ENCODE assay signal across 14 cellular contexts in the genomic region with DNA sequence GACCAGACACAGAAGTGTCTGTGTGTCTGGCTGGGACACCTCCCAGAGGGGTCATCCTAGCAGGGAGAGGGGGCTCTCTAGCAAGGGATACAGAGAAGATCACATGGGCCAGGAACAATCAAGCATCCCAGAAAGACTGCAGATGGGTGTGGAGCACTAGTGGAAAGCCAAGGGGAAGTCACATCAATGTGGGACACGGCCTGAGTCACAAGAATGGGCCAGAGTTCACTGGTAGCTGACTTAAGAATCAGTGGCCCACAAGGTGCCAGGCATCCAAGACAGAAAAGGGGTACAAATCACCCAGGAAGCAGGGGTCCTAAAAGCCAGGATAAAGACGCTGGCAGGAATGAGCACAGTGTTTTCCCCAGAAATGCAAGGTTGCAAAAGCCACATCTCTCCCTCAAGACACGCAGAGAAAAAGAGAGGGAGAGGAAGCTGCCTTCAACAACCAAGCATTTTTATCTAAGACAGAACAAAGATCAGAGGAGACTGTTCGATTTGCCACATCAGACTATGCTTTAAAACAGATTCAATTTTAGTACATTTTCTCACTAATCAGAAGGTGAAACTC.
DNase-seq lines count a peak whose midpoint lies in the region; ATAC-seq and TF ChIP-seq lines count a peak whose summit lies in the region.
"Had no signal": no experiment of that assay in that cellular context is flagged by ENCODE, and none has a peak within 500 bp of the region (broad histone marks: within the 10 kb centered on the region; RNA-seq: fewer than 3 reads in every experiment).

No MANE protein-coding gene starts in this region.

- H3K27me3 ChIP-seq in WERI-Rb-1 (ENCODE audit: insufficient read depth, low read depth, severe bottlenecking) (no peaks in the 10 kb centered on the region), right cardiac atrium (ENCODE audit: control insufficient read depth, insufficient read depth) (no peaks in the 10 kb centered on the region), rectal smooth muscle tissue (ENCODE audit: control insufficient read depth, insufficient read depth, low read length) (no peaks in the 10 kb centered on the region), suprapubic skin (no peaks in the 10 kb centered on the region)
- H3K27me3 ChIP-seq: body of pancreas had no signal

- ATAC-seq in right cardiac atrium: peak; percentile 40 to 47
- ATAC-seq: activated T-cell treated with anti-CD3 and anti-CD28 coated beads, Interleukin-2, amount 50 U/mL, for 4 hours; body of pancreas had no signal

- H3K4me1 ChIP-seq in right cardiac atrium (ENCODE audit: control insufficient read depth, insufficient read depth, low read length): peaks cover 6% of the 10 kb centered on the region
- H3K4me1 ChIP-seq in rectal smooth muscle tissue (ENCODE audit: control insufficient read depth, insufficient read depth, low read length): peaks cover 20% of the 10 kb centered on the region
- peaks cover 10% of the 10 kb centered on the region for H3K4me1 ChIP-seq in suprapubic skin

- TF ChIP-seq POLR2A in suprapubic skin (IDR thresholded peaks at IDR 0.05): no peak

- no peak overlapping the region for H3K9ac ChIP-seq in rectal smooth muscle tissue (ENCODE audit: low read length)

- H3K4me3 ChIP-seq in WERI-Rb-1 (ENCODE audit: low read depth, low read length) (no peak overlapping the region), right cardiac atrium (ENCODE audit: low read length) (no peak overlapping the region), rectal smooth muscle tissue (ENCODE audit: low read length) (no peak overlapping the region), suprapubic skin (no peak overlapping the region)
- H3K4me3 ChIP-seq: body of pancreas had no signal

- TF ChIP-seq CTCF in WERI-Rb-1 (IDR thresholded peaks at IDR 0.05; ENCODE audit: low read depth, low read length): no peak
- TF ChIP-seq CTCF in suprapubic skin (IDR thresholded peaks at IDR 0.05): no peak

- peak overlapping the region; percentile 55 for H3K27ac ChIP-seq in WERI-Rb-1
- H3K27ac ChIP-seq in right cardiac atrium (ENCODE audit: low read length): no peak overlapping the region
- H3K27ac ChIP-seq in rectal smooth muscle tissue (ENCODE audit: low read depth, low read length): peak overlapping the region; percentile 36
- no peak overlapping the region for H3K27ac ChIP-seq in suprapubic skin
- H3K27ac ChIP-seq: body of pancreas, epithelial cell of prostate, VCaP had no signal

- peak; percentile 43 for DNase-seq in Daoy (ENCODE audit: low read depth)
- no peak for DNase-seq in WERI-Rb-1
- peak in 1 of 3 donors; percentile 22 for DNase-seq in right cardiac atrium
- DNase-seq in NCI-H526 (lab: John Stamatoyannopoulos, UW): no peak
- DNase-seq in NCI-H1930 (lab: John Stamatoyannopoulos, UW): no peak
- DNase-seq in suprapubic skin (ENCODE audit: low spot score in 2 of 2): no peak
- no peak for DNase-seq in activated CD4-positive, CD25-positive, alpha-beta regulatory T cell (lab: John Stamatoyannopoulos, UW)
- DNase-seq: activated T-cell treated with anti-CD3 and anti-CD28 coated beads, Interleukin-2, amount 50 U/mL, for 4 hours; body of pancreas; NCI-H2227 treated with DMSO at 0.1 percent for 48 hours; RPMI8226 had no signal

- intact Hi-C loops in right cardiac atrium (cut with DNase I): loop anchor here in 2 of 4 donors (5.0 kb wide), 2 partner anchors 39 to 44 kb away; no protein-coding TSS in a partner anchor

- no peaks in the 10 kb centered on the region for H3K9me3 ChIP-seq in WERI-Rb-1 (ENCODE audit: severe bottlenecking)
- no peaks in the 10 kb centered on the region for H3K9me3 ChIP-seq in right cardiac atrium (ENCODE audit: control insufficient read depth, low read length)
- H3K9me3 ChIP-seq in suprapubic skin: no peaks in the 10 kb centered on the region
- H3K9me3 ChIP-seq: body of pancreas had no signal

- WGBS in right cardiac atrium: 40% methylated on average over 4 of the region's 4 CpGs
- 53% methylated on average over 4 of the region's 4 CpGs for WGBS in suprapubic skin

- H3K36me3 ChIP-seq in WERI-Rb-1 (no peaks in the 10 kb centered on the region), rectal smooth muscle tissue (ENCODE audit: control insufficient read depth, insufficient read depth, low read length) (no peaks in the 10 kb centered on the region), suprapubic skin (no peaks in the 10 kb centered on the region)

- TF ChIP-seq EP300 in suprapubic skin (IDR thresholded peaks at IDR 0.05): no peak

Comparison
In these comparisons a context has a peak if more than half of its experiments do, and no peak if none do; other contexts are left out.
1. H3K27ac ChIP-seq: peak in WERI-Rb-1 (single experiment) and rectal smooth muscle tissue (single experiment); none in right cardiac atrium (single experiment) and suprapubic skin (single experiment).